ENCODE assay signal across 18 cellular contexts in the genomic region with DNA sequence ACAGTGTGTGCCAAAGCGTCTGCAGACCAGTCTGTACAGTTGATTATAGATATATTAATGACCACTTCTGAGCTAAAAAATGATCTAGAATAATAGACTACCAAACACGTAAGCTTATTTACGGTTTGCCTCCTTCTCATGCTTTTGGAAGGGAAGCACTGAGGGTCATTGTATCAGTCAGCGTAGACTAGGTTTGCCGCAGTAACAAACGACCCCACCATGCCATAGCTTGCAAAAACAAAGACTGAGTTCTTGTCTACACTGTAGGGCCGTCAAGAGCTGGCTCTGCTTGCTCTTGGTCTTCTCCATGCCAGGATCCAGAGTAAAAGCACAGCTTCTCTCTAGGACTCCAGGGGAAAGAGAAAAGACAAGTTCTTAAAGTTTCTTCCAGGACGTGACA.
DNase-seq lines count a peak whose midpoint lies in the region; ATAC-seq and TF ChIP-seq lines count a peak whose summit lies in the region.
"Had no signal": no experiment of that assay in that cellular context is flagged by ENCODE, and none has a peak within 500 bp of the region (broad histone marks: within the 10 kb centered on the region; RNA-seq: fewer than 3 reads in every experiment).

No MANE protein-coding gene starts in this region.

- no peak for TF ChIP-seq CTCF in endodermal cell (conservative IDR thresholded peaks at IDR 0.05)
- TF ChIP-seq CTCF in GM20000 (IDR thresholded peaks at IDR 0.05; ENCODE audit: extremely low read depth, missing control alignments) = no peak

- peak overlapping the region; percentile 50 for H3K4me3 ChIP-seq in endodermal cell (ENCODE audit: low read length)
- H3K4me3 ChIP-seq: BLaER1 treated with 17β-estradiol and CSF1 and Interleukin-3, amounts not matched to agents 10 nM and 100 nM had no signal

- peak overlapping the region; percentile 33 for H3K27ac Mint-ChIP-seq in activated T-cell treated with anti-CD3 and anti-CD28 coated beads, Interleukin-2, amount 50 U/mL, for 72 hours
- no peak overlapping the region for H3K27ac Mint-ChIP-seq in activated T-cell treated with anti-CD3 and anti-CD28 coated beads, Interleukin-2, amount 50 U/mL, for 24 hours
- H3K27ac Mint-ChIP-seq in activated T-helper 17 cell treated with anti-CD3 and anti-CD28 coated beads, Interleukin-2, amount 50 U/mL, for 72 hours = peak overlapping the region; percentile 82
- H3K27ac Mint-ChIP-seq in endodermal cell = no peak overlapping the region
- H3K27ac Mint-ChIP-seq: B cell; CD4-positive, alpha-beta T cell; CD8-positive, alpha-beta T cell had no signal

- H3K27me3 Mint-ChIP-seq in activated T-cell treated with anti-CD3 and anti-CD28 coated beads, Interleukin-2, amount 50 U/mL, for 72 hours (ENCODE audit: low read depth) = no peaks in the 10 kb centered on the region
- H3K27me3 Mint-ChIP-seq in activated T-cell treated with anti-CD3 and anti-CD28 coated beads, Interleukin-2, amount 50 U/mL, for 24 hours = no peaks in the 10 kb centered on the region
- no peaks in the 10 kb centered on the region for H3K27me3 Mint-ChIP-seq in activated T-helper 17 cell treated with anti-CD3 and anti-CD28 coated beads, Interleukin-2, amount 50 U/mL, for 72 hours
- no peaks in the 10 kb centered on the region for H3K27me3 Mint-ChIP-seq in endodermal cell (ENCODE audit: insufficient read depth)
- H3K27me3 Mint-ChIP-seq: CD4-positive, alpha-beta T cell had no signal

- peaks cover 17 to 19% of the 10 kb centered on the region in 2 donors for H3K36me3 Mint-ChIP-seq in activated T-cell treated with anti-CD3 and anti-CD28 coated beads, Interleukin-2, amount 50 U/mL, for 72 hours (ENCODE audit: insufficient read depth in 2 of 2)
- H3K36me3 Mint-ChIP-seq in activated T-cell treated with anti-CD3 and anti-CD28 coated beads, Interleukin-2, amount 50 U/mL, for 24 hours (ENCODE audit: low read depth) = peaks cover 22% of the 10 kb centered on the region
- peaks cover 35% of the 10 kb centered on the region for H3K36me3 Mint-ChIP-seq in activated T-helper 17 cell treated with anti-CD3 and anti-CD28 coated beads, Interleukin-2, amount 50 U/mL, for 72 hours (ENCODE audit: low read depth)
- peaks cover 18% of the 10 kb centered on the region for H3K36me3 Mint-ChIP-seq in endodermal cell (ENCODE audit: low read depth)

- H3K9me3 ChIP-seq in endodermal cell (ENCODE audit: control insufficient read depth, low read length) = peaks cover 70% of the 10 kb centered on the region

- 65 to 79% methylated on average over 4 to 8 of the region's 8 CpGs for WGBS in endodermal cell (ENCODE audit: insufficient coverage in 1 of 2, insufficient read length in 1 of 2), 2 experiments

- H3K9me3 Mint-ChIP-seq in activated T-cell treated with anti-CD3 and anti-CD28 coated beads, Interleukin-2, amount 50 U/mL, for 72 hours = peaks cover 9 to 14% of the 10 kb centered on the region in 2 donors
- H3K9me3 Mint-ChIP-seq in activated T-cell treated with anti-CD3 and anti-CD28 coated beads, Interleukin-2, amount 50 U/mL, for 24 hours = peaks cover 20% of the 10 kb centered on the region
- peaks cover 14% of the 10 kb centered on the region for H3K9me3 Mint-ChIP-seq in activated T-helper 17 cell treated with anti-CD3 and anti-CD28 coated beads, Interleukin-2, amount 50 U/mL, for 72 hours
- H3K9me3 Mint-ChIP-seq in endodermal cell = peaks cover 58% of the 10 kb centered on the region

- no peaks in the 10 kb centered on the region for H3K27me3 ChIP-seq in endodermal cell (ENCODE audit: control insufficient read depth, insufficient read depth, low read length, poor library complexity, severe bottlenecking)
- H3K27me3 ChIP-seq: BLaER1 treated with 17β-estradiol and CSF1 and Interleukin-3, amounts not matched to agents 10 nM and 100 nM had no signal

- DNase-seq in activated T-cell treated with anti-CD3 and anti-CD28 coated beads, Interleukin-2, amount 50 U/mL, for 72 hours = no peak
- no peak for DNase-seq in activated T-cell treated with anti-CD3 and anti-CD28 coated beads, Interleukin-2, amount 50 U/mL, for 24 hours
- no peak for DNase-seq in endodermal cell
- DNase-seq in GM20000 (ENCODE audit: low spot score) = no peak
- DNase-seq in AG20443 (ENCODE audit: low spot score) = no peak
- DNase-seq: 8988T; ACHN; AML-193; Caco-2; Calu3; CD4-positive, alpha-beta T cell; CD8-positive, alpha-beta T cell; DMS79 treated with DMSO at 0.1 percent for 48 hours; GF-D8 had no signal

- H3K27ac ChIP-seq in endodermal cell (ENCODE audit: low read depth, low read length) = no peak overlapping the region
- H3K27ac ChIP-seq: BLaER1 treated with 17β-estradiol and CSF1 and Interleukin-3, amounts not matched to agents 10 nM and 100 nM; C4-2B had no signal

- peaks cover 7% of the 10 kb centered on the region for H3K4me1 ChIP-seq in endodermal cell (ENCODE audit: control insufficient read depth, insufficient read depth, low read length)
- H3K4me1 ChIP-seq: BLaER1 treated with 17β-estradiol and CSF1 and Interleukin-3, amounts not matched to agents 10 nM and 100 nM; Caco-2 had no signal

- H3K9ac ChIP-seq in endodermal cell (ENCODE audit: extremely low read depth, low read length, poor library complexity, severe bottlenecking) = no peak overlapping the region
- H3K9ac ChIP-seq: BLaER1 treated with 17β-estradiol and CSF1 and Interleukin-3, amounts not matched to agents 10 nM and 100 nM had no signal

- no peaks in the 10 kb centered on the region for H3K36me3 ChIP-seq in endodermal cell (ENCODE audit: control insufficient read depth, insufficient read depth, low read length)
- H3K36me3 ChIP-seq: BLaER1 treated with 17β-estradiol and CSF1 and Interleukin-3, amounts not matched to agents 10 nM and 100 nM had no signal

- ATAC-seq in activated T-cell treated with anti-CD3 and anti-CD28 coated beads, Interleukin-2, amount 50 U/mL, for 72 hours (replicated peaks in 1 of 2) = no peak
- ATAC-seq in activated T-helper 17 cell treated with anti-CD3 and anti-CD28 coated beads, Interleukin-2, amount 50 U/mL, for 72 hours (replicated peaks) = no peak
- ATAC-seq: CD8-positive, alpha-beta T cell had no signal

- no peak overlapping the region for H3K4me3 Mint-ChIP-seq in activated T-cell treated with anti-CD3 and anti-CD28 coated beads, Interleukin-2, amount 50 U/mL, for 72 hours
- H3K4me3 Mint-ChIP-seq in activated T-cell treated with anti-CD3 and anti-CD28 coated beads, Interleukin-2, amount 50 U/mL, for 24 hours = no peak overlapping the region
- H3K4me3 Mint-ChIP-seq in activated T-helper 17 cell treated with anti-CD3 and anti-CD28 coated beads, Interleukin-2, amount 50 U/mL, for 72 hours = peak overlapping the region; percentile 74
- H3K4me3 Mint-ChIP-seq in endodermal cell = no peak overlapping the region
- H3K4me3 Mint-ChIP-seq: B cell; CD4-positive, alpha-beta T cell; CD8-positive, alpha-beta T cell had no signal

- peaks cover 12% of the 10 kb centered on the region for H3K4me1 Mint-ChIP-seq in activated T-cell treated with anti-CD3 and anti-CD28 coated beads, Interleukin-2, amount 50 U/mL, for 72 hours (ENCODE audit: low read depth)
- H3K4me1 Mint-ChIP-seq in activated T-cell treated with anti-CD3 and anti-CD28 coated beads, Interleukin-2, amount 50 U/mL, for 24 hours (ENCODE audit: low read depth) = peaks cover 28% of the 10 kb centered on the region
- H3K4me1 Mint-ChIP-seq in activated T-helper 17 cell treated with anti-CD3 and anti-CD28 coated beads, Interleukin-2, amount 50 U/mL, for 72 hours = peaks cover 41% of the 10 kb centered on the region
- H3K4me1 Mint-ChIP-seq in endodermal cell = peaks cover 15% of the 10 kb centered on the region
- H3K4me1 Mint-ChIP-seq: B cell had no signal

Comparison
In these comparisons a context has a peak if more than half of its experiments do, and no peak if none do; other contexts are left out.
1. H3K27ac Mint-ChIP-seq: peak in activated T-cell treated with anti-CD3 and anti-CD28 coated beads, Interleukin-2, amount 50 U/mL, for 72 hours (single experiment) and activated T-helper 17 cell treated with anti-CD3 and anti-CD28 coated beads, Interleukin-2, amount 50 U/mL, for 72 hours (single experiment); none in activated T-cell treated with anti-CD3 and anti-CD28 coated beads, Interleukin-2, amount 50 U/mL, for 24 hours (single experiment) and endodermal cell (single experiment).